ENCODE assay signal across 28 cellular contexts in genomic region chr1:241836944-241837343, GRCh38. TPM values are rescaled to one million over a fixed set of nuclear protein-coding genes. Genes with fewer than 3 reads are reported as not detected.
"Had no signal": no experiment of that assay in that cellular context is flagged by ENCODE, and none has a peak within 500 bp of the region (broad histone marks: within the 10 kb centered on the region; RNA-seq: fewer than 3 reads in every experiment).

No MANE protein-coding gene starts in this region.

- H3K27me3 Mint-ChIP-seq: memory B cell had no signal

- H3K36me3 ChIP-seq: left lung, pancreas, prostate gland, stomach, thyroid gland, transverse colon, upper lobe of left lung had no signal

- H3K36me3 Mint-ChIP-seq: memory B cell; naive thymus-derived CD4-positive, alpha-beta T cell; natural killer cell treated with Interleukin-12 subunit alpha and Interleukin-12 subunit beta and Interleukin-15 and Interleukin-18, amount 100 ng/mL, for 72 hours; stimulated activated naive B cell treated with anti-CD40 and anti-IgM and Interleukin-4, amounts not matched to agents 10 μg/mL and 1 μg/mL and 100 μg/mL, for 72 hours had no signal

- H3K27me3 ChIP-seq: left lung, pancreas, stomach, testis, thyroid gland, upper lobe of left lung had no signal

- H3K4me3 ChIP-seq: left lung, lung, mucosa of descending colon, pancreas, prostate gland, skin epidermis, stomach, testis, thyroid gland, transverse colon, upper lobe of left lung had no signal

- ATAC-seq: left colon; left lung; mucosa of descending colon; naive thymus-derived CD4-positive, alpha-beta T cell; natural killer cell treated with Interleukin-12 subunit alpha and Interleukin-12 subunit beta and Interleukin-15 and Interleukin-18, amount 100 ng/mL, for 72 hours; pancreas; right cardiac atrium; sciatic nerve; stimulated activated naive B cell treated with anti-CD40 and anti-IgM and Interleukin-4, amounts not matched to agents 10 μg/mL and 1 μg/mL and 100 μg/mL, for 72 hours; stimulated activated naive CD8-positive, alpha-beta T cell treated with anti-CD3 and anti-CD28 coated beads, Interleukin-15, Interleukin-2, amounts not matched to agents 100 U/mL and 50 U/mL, for 24 hours had no signal

- H3K4me1 ChIP-seq: left lung, pancreas, prostate gland, stomach, testis, thyroid gland, transverse colon, upper lobe of left lung had no signal

- H3K9me3 Mint-ChIP-seq: memory B cell; naive thymus-derived CD4-positive, alpha-beta T cell; natural killer cell treated with Interleukin-12 subunit alpha and Interleukin-12 subunit beta and Interleukin-15 and Interleukin-18, amount 100 ng/mL, for 72 hours; stimulated activated naive B cell treated with anti-CD40 and anti-IgM and Interleukin-4, amounts not matched to agents 10 μg/mL and 1 μg/mL and 100 μg/mL, for 72 hours had no signal

- H3K27ac Mint-ChIP-seq: memory B cell; naive thymus-derived CD4-positive, alpha-beta T cell; natural killer cell treated with Interleukin-12 subunit alpha and Interleukin-12 subunit beta and Interleukin-15 and Interleukin-18, amount 100 ng/mL, for 72 hours; stimulated activated naive B cell treated with anti-CD40 and anti-IgM and Interleukin-4, amounts not matched to agents 10 μg/mL and 1 μg/mL and 100 μg/mL, for 72 hours had no signal

- H3K27ac ChIP-seq: left lung, pancreas, prostate gland, skin epidermis, stomach, testis, thyroid gland, transverse colon, upper lobe of left lung had no signal

- H3K9me3 ChIP-seq: left lung, mucosa of descending colon, pancreas, prostate gland, stomach, testis, thyroid gland, transverse colon, upper lobe of left lung had no signal

- FAIRE-seq: pancreas had no signal

- H3K4me3 Mint-ChIP-seq: memory B cell; naive thymus-derived CD4-positive, alpha-beta T cell; natural killer cell treated with Interleukin-12 subunit alpha and Interleukin-12 subunit beta and Interleukin-15 and Interleukin-18, amount 100 ng/mL, for 72 hours; stimulated activated naive B cell treated with anti-CD40 and anti-IgM and Interleukin-4, amounts not matched to agents 10 μg/mL and 1 μg/mL and 100 μg/mL, for 72 hours had no signal

- DNase-seq: hippocampal formation; kidney; left colon; left lung; midbrain; mucosa of descending colon; naive thymus-derived CD4-positive, alpha-beta T cell; pancreas; posterior cingulate gyrus; retina; right cardiac atrium; stimulated activated CD4-positive, alpha-beta T cell treated with anti-CD3 and anti-CD28 coated beads, Interleukin-12 subunit alpha, Interleukin-12 subunit beta, amount 100 ng/mL, for 4 hours; stimulated activated CD4-positive, alpha-beta T cell treated with anti-CD3 and anti-CD28 coated beads, Interleukin-15, amount 100 ng/mL, for 24 hours; stimulated activated CD4-positive, alpha-beta T cell treated with anti-CD3 and anti-CD28 coated beads, Interleukin-2, amount 100 ng/mL, for 24 hours; stimulated activated CD4-positive, alpha-beta T cell treated with anti-CD3 and anti-CD28 coated beads, Interleukin-4, amount 100 ng/mL, for 1 hour; stimulated activated naive B cell treated with anti-CD40 and anti-IgM and Interleukin-4, amounts not matched to agents 10 μg/mL and 1 μg/mL and 100 μg/mL, for 72 hours; stimulated activated naive CD8-positive, alpha-beta T cell treated with anti-CD3 and anti-CD28 coated beads, Interleukin-15, Interleukin-2, amounts not matched to agents 100 U/mL and 50 U/mL, for 24 hours; stomach; testis; thyroid gland; transverse colon; upper lobe of left lung had no signal

RNA-seq across cellular contexts. Expression of gene EXO1, which starts 11.1 kb away (rescaled TPM):
- polyA plus RNA-seq: naive thymus-derived CD4-positive, alpha-beta T cell had no signal
